ENCODE assay signal across 19 cellular contexts in genomic region chr19:27716922-27717321, GRCh38.
DNase-seq lines count a peak whose midpoint lies in the region; ATAC-seq and TF ChIP-seq lines count a peak whose summit lies in the region.
"Had no signal": no experiment of that assay in that cellular context is flagged by ENCODE, and none has a peak within 500 bp of the region (broad histone marks: within the 10 kb centered on the region; RNA-seq: fewer than 3 reads in every experiment).

No MANE protein-coding gene starts in this region.

- no peak overlapping the region for H3K4me2 ChIP-seq in neural progenitor cell
- H3K4me2 ChIP-seq: A549; BLaER1 treated with 17β-estradiol and CSF1 and Interleukin-3, amounts not matched to agents 10 nM and 100 nM had no signal

- H3K4me1 ChIP-seq in right atrium auricular region, result no peaks in the 10 kb centered on the region
- no peaks in the 10 kb centered on the region for H3K4me1 ChIP-seq in neural progenitor cell
- H3K4me1 ChIP-seq: A549; BLaER1 treated with 17β-estradiol and CSF1 and Interleukin-3, amounts not matched to agents 10 nM and 100 nM; Caco-2 had no signal

- H4K20me1 ChIP-seq in neural progenitor cell (ENCODE audit: low read depth), result no peaks in the 10 kb centered on the region
- H4K20me1 ChIP-seq: BLaER1 treated with 17β-estradiol and CSF1 and Interleukin-3, amounts not matched to agents 10 nM and 100 nM had no signal

- H3K4me3 ChIP-seq in right atrium auricular region (no peak overlapping the region), neural progenitor cell (no peak overlapping the region)
- H3K4me3 ChIP-seq: A549; BLaER1 treated with 17β-estradiol and CSF1 and Interleukin-3, amounts not matched to agents 10 nM and 100 nM had no signal

- no peaks in the 10 kb centered on the region for H3F3A ChIP-seq in neural progenitor cell (ENCODE audit: low read depth)

- peak; percentile 37 for ATAC-seq in Right ventricle myocardium inferior
- peak; percentile 38 for ATAC-seq in left ventricle myocardium superior
- ATAC-seq in GM18502 (IDR thresholded peaks at IDR 0.05; ENCODE audit: poor library complexity, unreplicated experiment), result no peak
- ATAC-seq: A549; CD8-positive, alpha-beta T cell had no signal

- TF ChIP-seq CTCF in right atrium auricular region (IDR thresholded peaks at IDR 0.05) (no peak), neural progenitor cell (IDR thresholded peaks at IDR 0.05) (no peak), GM20000 (IDR thresholded peaks at IDR 0.05; ENCODE audit: extremely low read depth, missing control alignments) (no peak)

- H3K79me2 ChIP-seq in neural progenitor cell (ENCODE audit: low read depth), result no peaks in the 10 kb centered on the region

- no peaks in the 10 kb centered on the region for H3K36me3 Mint-ChIP-seq in neural progenitor cell
- H3K36me3 Mint-ChIP-seq: CD8-positive, alpha-beta T cell had no signal

- H3K27ac ChIP-seq in right atrium auricular region (no peak overlapping the region), neural progenitor cell (no peak overlapping the region)
- H3K27ac ChIP-seq: 22Rv1; A549; BLaER1 treated with 17β-estradiol and CSF1 and Interleukin-3, amounts not matched to agents 10 nM and 100 nM; C4-2B had no signal

- no peaks in the 10 kb centered on the region for H3K4me1 Mint-ChIP-seq in neural progenitor cell
- H3K4me1 Mint-ChIP-seq: B cell had no signal

- intact Hi-C loops in Right ventricle myocardium inferior (cut with DNase I), result no loop called here
- intact Hi-C loops in left ventricle myocardium superior (cut with micrococcal nuclease), result no loop called here
- intact Hi-C loops in cardiac septum (cut with DNase I), result no loop called here

- H3K4me3 Mint-ChIP-seq in neural progenitor cell, result peak overlapping the region; percentile 53
- H3K4me3 Mint-ChIP-seq: B cell; CD4-positive, alpha-beta T cell; CD8-positive, alpha-beta T cell had no signal

- no peak overlapping the region for H3K27ac Mint-ChIP-seq in neural progenitor cell
- H3K27ac Mint-ChIP-seq: B cell; CD4-positive, alpha-beta T cell; CD8-positive, alpha-beta T cell had no signal

- H3K27me3 Mint-ChIP-seq in neural progenitor cell (ENCODE audit: insufficient read depth, low read depth), result peaks cover 2% of the 10 kb centered on the region
- H3K27me3 Mint-ChIP-seq: B cell; CD4-positive, alpha-beta T cell had no signal

- no peak overlapping the region for H3K9ac ChIP-seq in neural progenitor cell
- H3K9ac ChIP-seq: BLaER1 treated with 17β-estradiol and CSF1 and Interleukin-3, amounts not matched to agents 10 nM and 100 nM had no signal

- no peaks in the 10 kb centered on the region for H3K27me3 ChIP-seq in right atrium auricular region
- H3K27me3 ChIP-seq in neural progenitor cell, result no peaks in the 10 kb centered on the region
- H3K27me3 ChIP-seq: BLaER1 treated with 17β-estradiol and CSF1 and Interleukin-3, amounts not matched to agents 10 nM and 100 nM had no signal

- peaks cover 59% of the 10 kb centered on the region for H3K9me3 Mint-ChIP-seq in neural progenitor cell

- DNase-seq in Right ventricle myocardium inferior (ENCODE audit: missing footprints), result no peak
- no peak for DNase-seq in right atrium auricular region (ENCODE audit: low spot score)
- DNase-seq in left ventricle myocardium superior, result no peak
- no peak for DNase-seq in cardiac septum (ENCODE audit: low spot score)
- no peak for DNase-seq in neural progenitor cell (ENCODE audit: low spot score)
- no peak for DNase-seq in GM20000 (ENCODE audit: low spot score)
- DNase-seq: AML-193; Caco-2; Calu3; CD4-positive, alpha-beta T cell; CD8-positive, alpha-beta T cell; DMS79 treated with DMSO at 0.1 percent for 48 hours; GF-D8 had no signal

- H2AFZ ChIP-seq in neural progenitor cell (replicated peaks), result no peak overlapping the region

- H3K9me3 ChIP-seq in right atrium auricular region, result no peaks in the 10 kb centered on the region
- H3K9me3 ChIP-seq in neural progenitor cell (ENCODE audit: low read depth), result peaks cover 21% of the 10 kb centered on the region

- no peaks in the 10 kb centered on the region for H3K36me3 ChIP-seq in right atrium auricular region
- H3K36me3 ChIP-seq in neural progenitor cell, result no peaks in the 10 kb centered on the region
- H3K36me3 ChIP-seq: BLaER1 treated with 17β-estradiol and CSF1 and Interleukin-3, amounts not matched to agents 10 nM and 100 nM had no signal
